Comparison of ENCODE assay signal across 9 cellular contexts in genomic region chr22:46748948-46749681, GRCh38. TPM values are rescaled to one million over a fixed set of nuclear protein-coding genes. Genes with fewer than 3 reads are reported as not detected.
A peak's percentile ranks its signal among the peaks of the same experiment; 100 is the strongest.
DNase-seq lines count a peak whose midpoint lies in the region; ATAC-seq, FAIRE-seq and TF ChIP-seq lines count a peak whose summit lies in the region.
"Had no signal": no experiment of that assay in that cellular context is flagged by ENCODE, and none has a peak within 500 bp of the region (broad histone marks: within the 10 kb centered on the region; RNA-seq: fewer than 3 reads in every experiment).

No MANE protein-coding gene starts in this region.

- H3K4me1 Mint-ChIP-seq in CD8-positive, alpha-beta T cell (ENCODE audit: low read depth), result peaks cover 24% of the 10 kb centered on the region
- no peaks in the 10 kb centered on the region for H3K4me1 Mint-ChIP-seq in neural crest cell

- ATAC-seq in CD8-positive, alpha-beta T cell, result peak; percentile 95
- ATAC-seq in body of pancreas, result peak; percentile 25

- 50 to 56% methylated on average over 14 of the region's 14 CpGs for WGBS in body of pancreas, 2 donors

- no peaks in the 10 kb centered on the region for H3K36me3 ChIP-seq in CD8-positive, alpha-beta T cell (ENCODE audit: insufficient read depth, low read length)
- no peaks in the 10 kb centered on the region for H3K36me3 ChIP-seq in body of pancreas (replicated peaks in 1 of 2; ENCODE audit: insufficient read depth in 1 of 2, low read depth in 2 of 2)

- peak overlapping the region; percentile 55 for H3K27ac ChIP-seq in CD8-positive, alpha-beta T cell (ENCODE audit: low read depth, low read length)
- peak overlapping the region in 1 of 4 donors; percentile 20 for H3K27ac ChIP-seq in body of pancreas

- H3K36me3 Mint-ChIP-seq in CD8-positive, alpha-beta T cell, result no peaks in the 10 kb centered on the region
- no peaks in the 10 kb centered on the region for H3K36me3 Mint-ChIP-seq in neural crest cell (ENCODE audit: low read depth)

- FAIRE-seq in urothelium cell line (lab: Jason Lieb, UNC), result no peak

- TF ChIP-seq CTCF in CD8-positive, alpha-beta T cell (IDR thresholded peaks at IDR 0.05), result no peak
- no peak for TF ChIP-seq CTCF in body of pancreas (IDR thresholded peaks at IDR 0.05)
- no peak for TF ChIP-seq CTCF in neural crest cell (conservative IDR thresholded peaks at IDR 0.05)

- peak overlapping the region; percentile 38 for H3K4me3 ChIP-seq in CD8-positive, alpha-beta T cell (ENCODE audit: low read depth, low read length)
- no peak overlapping the region for H3K4me3 ChIP-seq in body of pancreas

- no peaks in the 10 kb centered on the region for H3K27me3 ChIP-seq in CD8-positive, alpha-beta T cell (ENCODE audit: insufficient read depth, low read length)
- no peaks in the 10 kb centered on the region for H3K27me3 ChIP-seq in body of pancreas

- peak overlapping the region; percentile 97 for H3K27ac Mint-ChIP-seq in CD8-positive, alpha-beta T cell
- peak overlapping the region; percentile 13 for H3K27ac Mint-ChIP-seq in neural crest cell (ENCODE audit: unreplicated experiment)

- no peak for TF ChIP-seq POLR2A in body of pancreas (IDR thresholded peaks at IDR 0.05)

- H3K9me3 Mint-ChIP-seq in CD8-positive, alpha-beta T cell, result no peaks in the 10 kb centered on the region
- H3K9me3 Mint-ChIP-seq in neural crest cell, result no peaks in the 10 kb centered on the region

- POLR2A ChIA-PET in CD8-positive, alpha-beta T cell (lab: Charles Lee), result interaction anchor here (1.0 to 4.8 kb wide), 8 partner anchors 7 to 55 kb away, joined by 3 to 46 read pairs (median 12); partner anchors contain the start of genes CERK and TBC1D22A

- CTCF ChIA-PET in CD8-positive, alpha-beta T cell (lab: Charles Lee), result interaction anchor here (1.0 to 3.7 kb wide), 6 partner anchors 9 to 54 kb away, joined by 3 to 52 read pairs (median 11); no protein-coding TSS in a partner anchor

- intact Hi-C loops in CD8-positive, alpha-beta T cell (cut with DNase I, micrococcal nuclease), result loop anchor here (1.0 to 2.0 kb wide), 3 partner anchors 11 to 14 kb away; partner anchors contain the start of genes CERK (in 2 of the 2) and TBC1D22A (in 1 of the 2)
- intact Hi-C loops in body of pancreas (cut with DNase I), result no loop called here

- peaks cover 26% of the 10 kb centered on the region for H3K4me1 ChIP-seq in CD8-positive, alpha-beta T cell (ENCODE audit: insufficient read depth, low read length)
- peaks cover 23% of the 10 kb centered on the region for H3K4me1 ChIP-seq in body of pancreas

- DNase-seq in CD8-positive, alpha-beta T cell, result peak; percentile 57 to 87 (median 73)
- DNase-seq in T-helper 1 cell (peak in 3 of 5 donors; percentile 59 to 80 (median 68)), body of pancreas (no peak), neural crest cell (ENCODE audit: low read depth, low spot score) (no peak), mucosa of gallbladder (ENCODE audit: low spot score) (no peak), urothelium cell line (ENCODE audit: low spot score) (no peak), epidermal melanocyte (ENCODE audit: insufficient read length, low spot score) (no peak), NCI-H1105 treated with DMSO at 0.1 percent for 48 hours (lab: John Stamatoyannopoulos, UW) (no peak)
- DNase-seq: midbrain had no signal

- H3K4me3 Mint-ChIP-seq in CD8-positive, alpha-beta T cell, result peak overlapping the region; percentile 78
- H3K4me3 Mint-ChIP-seq in neural crest cell, result no peak overlapping the region

- no peaks in the 10 kb centered on the region for H3K27me3 Mint-ChIP-seq in CD8-positive, alpha-beta T cell (ENCODE audit: low read depth)
- H3K27me3 Mint-ChIP-seq in neural crest cell (ENCODE audit: low read depth), result peaks cover 22% of the 10 kb centered on the region

- H3K9me3 ChIP-seq in CD8-positive, alpha-beta T cell (ENCODE audit: low read length), result no peaks in the 10 kb centered on the region
- no peaks in the 10 kb centered on the region for H3K9me3 ChIP-seq in body of pancreas

RNA-seq across cellular contexts. Expression of gene CERK, which starts 11.1 kb away (rescaled TPM):
- 10 to 100 TPM; 93.5 to 95.0 TPM for total RNA-seq in CD8-positive, alpha-beta T cell
- 10 to 100 TPM; 33.6 to 46.4 TPM for total RNA-seq in body of pancreas
- 98.7 and 102 TPM in 2 replicates for total RNA-seq in neural crest cell
- 41.8 TPM for total RNA-seq in mucosa of gallbladder

RNA-seq across cellular contexts. Expression of gene TBC1D22A, which starts 13.3 kb away (rescaled TPM):
- 10 to 100 TPM; 21.8 to 27.4 TPM for total RNA-seq in CD8-positive, alpha-beta T cell
- total RNA-seq in body of pancreas (10 to 100 TPM; 21.5 to 23.1 TPM), neural crest cell (14.3 and 15.5 TPM in 2 replicates), mucosa of gallbladder (33.0 TPM)

Comparison
In these comparisons a context has a peak if more than half of its experiments do, and no peak if none do; other contexts are left out.
1. DNase-seq: peak in CD8-positive, alpha-beta T cell (7 of 7) and T-helper 1 cell (3 of 5); none in body of pancreas (0 of 4), neural crest cell (single experiment), mucosa of gallbladder (single experiment), urothelium cell line (single experiment), epidermal melanocyte (single experiment) and NCI-H1105 treated with DMSO at 0.1 percent for 48 hours (single experiment).